1 cellular context compared by ENCODE assay signal in genomic region chr11:57546869-57547518, GRCh38.
TF ChIP-seq lines count a peak whose summit lies in the region.

No MANE protein-coding gene starts in this region.

TF ChIP-seq in SK-N-SH, 30 proteins besides CTCF, POLR2A, EP300 and RAD21:
- TF ChIP-seq REST (IDR thresholded peaks at IDR 0.05; ENCODE audit: low read depth, low read length) (no peak), MEF2A (IDR thresholded peaks at IDR 0.05; ENCODE audit: borderline replicate concordance, low read depth) (no peak), EZH2phosphoT487 (IDR thresholded peaks at IDR 0.05; ENCODE audit: borderline replicate concordance, low read depth) (no peak), YY1 (IDR thresholded peaks at IDR 0.05; ENCODE audit: low read depth) (no peak), USF2 (IDR thresholded peaks at IDR 0.05; ENCODE audit: borderline replicate concordance, low read depth, low read length) (no peak), FOXJ3 (CRISPR knock-in tag; IDR thresholded peaks at IDR 0.05) (no peak), NFIC (IDR thresholded peaks at IDR 0.05; ENCODE audit: borderline replicate concordance) (no peak), GABPA (IDR thresholded peaks at IDR 0.05; ENCODE audit: low read depth) (no peak), POLR2AphosphoS5 (IDR thresholded peaks at IDR 0.05; ENCODE audit: low read depth, low read length) (no peak), NRF1 (IDR thresholded peaks at IDR 0.05; ENCODE audit: low read depth, low read length) (no peak), MXI1 (IDR thresholded peaks at IDR 0.05; ENCODE audit: low read depth, low read length) (no peak)
